In the genomic region with DNA sequence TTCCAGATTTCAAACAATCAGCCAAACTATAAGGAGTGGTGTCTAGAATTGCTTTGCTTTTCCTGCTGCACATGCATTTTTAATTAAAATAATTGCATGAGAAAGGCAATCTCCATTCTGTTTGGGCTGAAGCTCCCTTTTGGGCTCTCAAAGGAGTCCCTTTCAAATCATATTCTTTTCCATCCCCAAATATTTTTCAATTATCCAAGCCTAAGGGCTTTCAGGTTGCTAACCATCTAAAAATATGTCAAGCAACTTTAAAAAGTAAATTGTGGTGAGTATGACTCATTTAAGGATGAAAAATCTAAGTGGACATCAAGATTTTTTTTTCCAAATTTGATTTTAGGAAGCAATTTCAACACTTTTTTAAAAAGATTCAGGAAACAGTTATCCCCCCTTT, we compare ENCODE assay signal across 19 cellular contexts. TPM values are rescaled to one million over a fixed set of nuclear protein-coding genes. Genes with fewer than 3 reads are reported as not detected.
DNase-seq lines count a peak whose midpoint lies in the region; ATAC-seq and TF ChIP-seq lines count a peak whose summit lies in the region.
"Had no signal": no experiment of that assay in that cellular context is flagged by ENCODE, and none has a peak within 500 bp of the region (broad histone marks: within the 10 kb centered on the region; RNA-seq: fewer than 3 reads in every experiment).

No MANE protein-coding gene starts in this region.

- H3K9me3 ChIP-seq in Karpas-422 (ENCODE audit: low read length): no peaks in the 10 kb centered on the region

- DNase-seq in EH (ENCODE audit: low read depth): peak; percentile 20
- DNase-seq in Karpas-422: no peak
- DNase-seq in fibroblast of mammary gland (ENCODE audit: low read depth): peak; percentile 15
- no peak for DNase-seq in SKM-1 (lab: John Stamatoyannopoulos, UW; ENCODE audit: unreplicated experiment)
- DNase-seq in NCI-H2227 (lab: John Stamatoyannopoulos, UW; ENCODE audit: unreplicated experiment): no peak
- DNase-seq: ACHN, AML-193, HFFc6, NCI-H1930, NCI-H2171 treated with DMSO at 0.1 percent for 48 hours, NCI-H510A treated with DMSO at 0.1 percent for 48 hours, NCI-H82, SHP77, T-helper 2 cell had no signal

- H3K36me3 ChIP-seq in Karpas-422 (ENCODE audit: insufficient read depth, low read length): no peaks in the 10 kb centered on the region

- H3K4me2 ChIP-seq in Karpas-422 (ENCODE audit: low read depth, low read length, poor library complexity, severe bottlenecking): peak overlapping the region; percentile 39
- H3K4me2 ChIP-seq: KMS-11 had no signal

- peaks cover 19% of the 10 kb centered on the region for H3K4me1 ChIP-seq in Karpas-422 (ENCODE audit: low read length)

- no peak overlapping the region for H2AFZ ChIP-seq in Karpas-422 (ENCODE audit: low read length)

- H3K27me3 ChIP-seq in Karpas-422 (ENCODE audit: low read length): no peaks in the 10 kb centered on the region

- TF ChIP-seq CTCF in fibroblast of mammary gland (conservative IDR thresholded peaks at IDR 0.05; ENCODE audit: control insufficient read depth, insufficient read depth, low read depth, low read length): no peak

- no peak overlapping the region for H3K4me3 ChIP-seq in Karpas-422 (ENCODE audit: low read length)
- no peak overlapping the region for H3K4me3 ChIP-seq in fibroblast of mammary gland (ENCODE audit: control insufficient read depth, low read depth, low read length)

- H3K27ac ChIP-seq in Karpas-422 (ENCODE audit: low read length): no peak overlapping the region; the same call in 1 of the 2 replicates
- H3K27ac ChIP-seq: KMS-11 had no signal

- no peaks in the 10 kb centered on the region for H4K20me1 ChIP-seq in Karpas-422 (ENCODE audit: insufficient read depth, low read depth, low read length)

- ATAC-seq in SK-N-SH treated with all-trans-retinoic acid at 6 μM for 48 hours: peak; percentile 40
- no peak for ATAC-seq in GM18868 (IDR thresholded peaks at IDR 0.05; ENCODE audit: unreplicated experiment)
- ATAC-seq: HepG2 had no signal

- no peak overlapping the region for H3K9ac ChIP-seq in Karpas-422 (ENCODE audit: low read length)
- H3K9ac ChIP-seq: KMS-11 had no signal

- no peaks in the 10 kb centered on the region for H3K9me2 ChIP-seq in Karpas-422 (replicated peaks; ENCODE audit: insufficient read depth, low read length)

- H3K79me2 ChIP-seq in Karpas-422 (ENCODE audit: low read length): no peaks in the 10 kb centered on the region

TF ChIP-seq in SK-N-SH treated with all-trans-retinoic acid at 6 μM for 48 hours, 23 proteins besides CTCF, POLR2A, EP300 and RAD21:
- TF ChIP-seq ZC3H10 (CRISPR knock-in tag; IDR thresholded peaks at IDR 0.05) (no peak), ISL1 (CRISPR knock-in tag; IDR thresholded peaks at IDR 0.05) (no peak), ZNF565 (CRISPR knock-in tag; conservative IDR thresholded peaks at IDR 0.05; ENCODE audit: low read depth) (no peak), ZNF8 (CRISPR knock-in tag; IDR thresholded peaks at IDR 0.05) (no peak), ZFP3 (CRISPR knock-in tag; IDR thresholded peaks at IDR 0.05) (no peak)
- TF ChIP-seq, protein P1, sequence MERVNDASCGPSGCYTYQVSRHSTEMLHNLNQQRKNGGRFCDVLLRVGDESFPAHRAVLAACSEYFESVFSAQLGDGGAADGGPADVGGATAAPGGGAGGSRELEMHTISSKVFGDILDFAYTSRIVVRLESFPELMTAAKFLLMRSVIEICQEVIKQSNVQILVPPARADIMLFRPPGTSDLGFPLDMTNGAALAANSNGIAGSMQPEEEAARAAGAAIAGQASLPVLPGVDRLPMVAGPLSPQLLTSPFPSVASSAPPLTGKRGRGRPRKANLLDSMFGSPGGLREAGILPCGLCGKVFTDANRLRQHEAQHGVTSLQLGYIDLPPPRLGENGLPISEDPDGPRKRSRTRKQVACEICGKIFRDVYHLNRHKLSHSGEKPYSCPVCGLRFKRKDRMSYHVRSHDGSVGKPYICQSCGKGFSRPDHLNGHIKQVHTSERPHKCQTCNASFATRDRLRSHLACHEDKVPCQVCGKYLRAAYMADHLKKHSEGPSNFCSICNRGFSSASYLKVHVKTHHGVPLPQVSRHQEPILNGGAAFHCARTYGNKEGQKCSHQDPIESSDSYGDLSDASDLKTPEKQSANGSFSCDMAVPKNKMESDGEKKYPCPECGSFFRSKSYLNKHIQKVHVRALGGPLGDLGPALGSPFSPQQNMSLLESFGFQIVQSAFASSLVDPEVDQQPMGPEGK (CRISPR knock-in tag; IDR thresholded peaks at IDR 0.05; ENCODE audit: borderline replicate concordance): no peak

RNA-seq across cellular contexts. Expression of a gene that starts 28.4 kb away (rescaled TPM):
- 0.72 TPM in 1 of 2 replicates, not detected in the other for total RNA-seq in Karpas-422 (2014; rRNA removed; shearing (Covaris generic); ENCODE audit: low replicate concordance)

RNA-seq across cellular contexts. Expression of a gene that starts 35.9 kb away (rescaled TPM):
- total RNA-seq in Karpas-422 (2014; rRNA removed; shearing (Covaris generic); ENCODE audit: low replicate concordance): 8.2 and 11.1 TPM in 2 replicates
- total RNA-seq: H4, HepG2, HFFc6 had no signal

Comparison
In these comparisons a context has a peak if more than half of its experiments do, and no peak if none do; other contexts are left out.
1. DNase-seq: peak in EH (single experiment) and fibroblast of mammary gland (single experiment); none in Karpas-422 (single experiment), SKM-1 (single experiment) and NCI-H2227 (single experiment).